ENCODE assay signal across 13 cellular contexts in genomic region chr9:859251-859650, GRCh38. TPM values are rescaled to one million over a fixed set of nuclear protein-coding genes. Genes with fewer than 3 reads are reported as not detected.
A peak's percentile ranks its signal among the peaks of the same experiment; 100 is the strongest.
DNase-seq lines count a peak whose midpoint lies in the region; ATAC-seq, FAIRE-seq and TF ChIP-seq lines count a peak whose summit lies in the region.
"Had no signal": no experiment of that assay in that cellular context is flagged by ENCODE, and none has a peak within 500 bp of the region (broad histone marks: within the 10 kb centered on the region; RNA-seq: fewer than 3 reads in every experiment).

No MANE protein-coding gene starts in this region.

- H3K4me3 ChIP-seq in small intestine (ENCODE audit: low read depth in 1 of 2, low read length in 2 of 2) = no peak overlapping the region

- TF ChIP-seq POLR2A in GM12891 (IDR thresholded peaks at IDR 0.05; ENCODE audit: low read depth, low read length) = no peak

- no peaks in the 10 kb centered on the region for H3K4me1 ChIP-seq in small intestine (ENCODE audit: control insufficient read depth in 2 of 2, insufficient read depth in 1 of 2, low read depth in 1 of 2, low read length in 1 of 2)

- WGBS in small intestine, 3 donors = 57 to 65% (median 57%) methylated on average over 6 of the region's 6 CpGs

- no peaks in the 10 kb centered on the region for H3K36me3 ChIP-seq in small intestine (ENCODE audit: control insufficient read depth in 2 of 2, insufficient read depth in 2 of 2, low read length in 2 of 2)
- H3K36me3 ChIP-seq: WERI-Rb-1 had no signal

- no peaks in the 10 kb centered on the region for H3K9me3 ChIP-seq in small intestine (ENCODE audit: control insufficient read depth, low read depth)

- DNase-seq in GM12891 (ENCODE audit: insufficient read length, low spot score) (peak; percentile 46), DMS114 treated with DMSO at 0.1 percent for 48 hours (lab: John Stamatoyannopoulos, UW; ENCODE audit: unreplicated experiment) (no peak), HTR-8/SVneo (ENCODE audit: insufficient read length, low spot score) (no peak), medulla oblongata (ENCODE audit: extremely low spot score) (no peak), small intestine (no peak)
- DNase-seq: activated effector memory CD4-positive, alpha-beta T cell treated with anti-CD3 and anti-CD28 coated beads, Interleukin-2, amount 50 U/mL, for 16 hours; left colon; NCI-H2081 treated with DMSO at 0.1 percent for 48 hours; WERI-Rb-1 had no signal

- FAIRE-seq in GM12891 (lab: Jason Lieb, UNC) = peak; percentile 89
- FAIRE-seq in HTR-8/SVneo (lab: Jason Lieb, UNC) = no peak
- no peak for FAIRE-seq in small intestine (lab: Jason Lieb, UNC)

- ATAC-seq in GM19395 (IDR thresholded peaks at IDR 0.05; ENCODE audit: unreplicated experiment) (peak; percentile 100), HG02798 (IDR thresholded peaks at IDR 0.05; ENCODE audit: poor library complexity, unreplicated experiment) (peak; percentile 99), HG03460 (IDR thresholded peaks at IDR 0.05; ENCODE audit: unreplicated experiment) (peak; percentile 100)
- ATAC-seq: left colon had no signal

- no peak overlapping the region for H3K27ac ChIP-seq in small intestine (ENCODE audit: low read depth in 1 of 2, low read length in 1 of 2)
- H3K27ac ChIP-seq: RWPE1, WERI-Rb-1 had no signal

- no peaks in the 10 kb centered on the region for H3K27me3 ChIP-seq in small intestine (ENCODE audit: control insufficient read depth in 2 of 2, insufficient read depth in 2 of 2, low read length in 2 of 2)

TF ChIP-seq in GM12891, 5 proteins besides CTCF, POLR2A, EP300 and RAD21:
- TF ChIP-seq TAF1 (IDR thresholded peaks at IDR 0.05; ENCODE audit: low read depth, low read length) (no peak), SPI1 (IDR thresholded peaks at IDR 0.05; ENCODE audit: low read depth, low read length) (peak; percentile 52), PAX5 (IDR thresholded peaks at IDR 0.05; ENCODE audit: insufficient read depth, low read length, severe bottlenecking) (no peak), POU2F2 (IDR thresholded peaks at IDR 0.05; ENCODE audit: low read depth, low read length) (peak; percentile 93)

RNA-seq across cellular contexts. Expression of gene DMRT1, which starts 17.8 kb away (rescaled TPM):
- polyA plus RNA-seq in GM12891 (2012; ENCODE audit: low read depth, missing spikeins) = 0.08 TPM
- not detected for polyA plus RNA-seq in small intestine
